ENCODE assay signal across 1 cellular context in genomic region chr10:124462348-124462695, GRCh38.
TF ChIP-seq lines count a peak whose summit lies in the region.

No MANE protein-coding gene starts in this region.

TF ChIP-seq in endothelial cell of umbilical vein, 7 proteins besides CTCF, POLR2A, EP300 and RAD21:
- TF ChIP-seq JUN (IDR thresholded peaks at IDR 0.05; ENCODE audit: borderline replicate concordance, insufficient read depth, insufficient read length, low read depth), result no peak
- no peak for TF ChIP-seq POLR2AphosphoS5 (IDR thresholded peaks at IDR 0.05; ENCODE audit: insufficient read depth, low read depth, low read length)
- no peak for TF ChIP-seq MYC (IDR thresholded peaks at IDR 0.05; ENCODE audit: low read depth, low read length)
- TF ChIP-seq GATA2 (IDR thresholded peaks at IDR 0.05; ENCODE audit: insufficient read depth, insufficient read length, low read depth, low read length), result no peak
- no peak for TF ChIP-seq MAX (IDR thresholded peaks at IDR 0.05; ENCODE audit: insufficient read depth, insufficient read length)
- no peak for TF ChIP-seq EZH2 (IDR thresholded peaks at IDR 0.05; ENCODE audit: borderline replicate concordance, low read depth, low read length, severe bottlenecking)
- no peak for TF ChIP-seq FOS (IDR thresholded peaks at IDR 0.05; ENCODE audit: borderline replicate concordance, insufficient read depth, low read length)
